ENCODE assay signal across 1 cellular context in the genomic region with DNA sequence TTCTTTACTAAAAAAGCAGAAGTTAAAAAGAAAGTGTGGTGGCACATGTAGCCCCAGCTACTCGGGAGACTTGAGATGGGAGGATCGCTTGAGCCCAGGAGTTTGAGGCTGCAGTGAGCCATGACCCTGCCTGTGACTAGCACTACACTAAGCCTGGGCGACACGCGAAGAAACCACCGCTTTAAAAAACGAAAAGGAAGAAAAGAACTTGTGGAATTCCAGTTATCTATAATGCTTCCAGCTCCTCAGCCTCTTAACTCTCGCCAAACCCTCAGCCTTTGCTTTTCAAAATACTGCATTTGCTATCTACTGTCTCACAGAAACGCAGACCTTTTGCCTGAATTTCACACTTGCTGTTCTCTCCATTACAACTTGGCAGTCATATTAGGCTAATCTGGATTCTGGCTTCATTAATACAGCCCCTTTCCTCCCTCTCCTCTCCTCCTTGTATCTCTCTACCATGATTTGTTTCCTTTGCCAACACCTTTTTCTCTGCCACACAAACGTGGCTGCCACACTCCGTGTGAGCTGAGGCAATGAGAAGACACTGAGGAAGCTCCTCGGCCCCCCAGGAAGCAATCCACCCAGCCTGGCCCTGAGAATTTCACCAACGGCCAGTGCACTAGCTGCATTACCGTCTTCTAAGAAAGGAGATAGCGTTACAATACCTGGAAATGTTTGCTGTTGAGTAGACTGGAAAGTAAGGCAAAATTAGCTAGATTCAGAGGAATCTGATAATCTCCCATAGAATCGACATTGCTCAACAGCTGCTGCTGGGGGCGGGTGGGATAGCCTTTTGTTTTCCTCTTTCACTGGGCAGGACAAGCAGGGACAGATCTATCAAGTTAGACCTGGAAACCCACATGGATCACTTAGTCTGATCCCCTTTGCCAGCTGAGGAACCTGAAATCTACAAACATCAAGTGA.
TF ChIP-seq lines count a peak whose summit lies in the region.

No MANE protein-coding gene starts in this region.

TF ChIP-seq in K562, 482 proteins besides CTCF, POLR2A, EP300 and RAD21 (continued from another document and continues in another):
- TF ChIP-seq, protein P1, sequence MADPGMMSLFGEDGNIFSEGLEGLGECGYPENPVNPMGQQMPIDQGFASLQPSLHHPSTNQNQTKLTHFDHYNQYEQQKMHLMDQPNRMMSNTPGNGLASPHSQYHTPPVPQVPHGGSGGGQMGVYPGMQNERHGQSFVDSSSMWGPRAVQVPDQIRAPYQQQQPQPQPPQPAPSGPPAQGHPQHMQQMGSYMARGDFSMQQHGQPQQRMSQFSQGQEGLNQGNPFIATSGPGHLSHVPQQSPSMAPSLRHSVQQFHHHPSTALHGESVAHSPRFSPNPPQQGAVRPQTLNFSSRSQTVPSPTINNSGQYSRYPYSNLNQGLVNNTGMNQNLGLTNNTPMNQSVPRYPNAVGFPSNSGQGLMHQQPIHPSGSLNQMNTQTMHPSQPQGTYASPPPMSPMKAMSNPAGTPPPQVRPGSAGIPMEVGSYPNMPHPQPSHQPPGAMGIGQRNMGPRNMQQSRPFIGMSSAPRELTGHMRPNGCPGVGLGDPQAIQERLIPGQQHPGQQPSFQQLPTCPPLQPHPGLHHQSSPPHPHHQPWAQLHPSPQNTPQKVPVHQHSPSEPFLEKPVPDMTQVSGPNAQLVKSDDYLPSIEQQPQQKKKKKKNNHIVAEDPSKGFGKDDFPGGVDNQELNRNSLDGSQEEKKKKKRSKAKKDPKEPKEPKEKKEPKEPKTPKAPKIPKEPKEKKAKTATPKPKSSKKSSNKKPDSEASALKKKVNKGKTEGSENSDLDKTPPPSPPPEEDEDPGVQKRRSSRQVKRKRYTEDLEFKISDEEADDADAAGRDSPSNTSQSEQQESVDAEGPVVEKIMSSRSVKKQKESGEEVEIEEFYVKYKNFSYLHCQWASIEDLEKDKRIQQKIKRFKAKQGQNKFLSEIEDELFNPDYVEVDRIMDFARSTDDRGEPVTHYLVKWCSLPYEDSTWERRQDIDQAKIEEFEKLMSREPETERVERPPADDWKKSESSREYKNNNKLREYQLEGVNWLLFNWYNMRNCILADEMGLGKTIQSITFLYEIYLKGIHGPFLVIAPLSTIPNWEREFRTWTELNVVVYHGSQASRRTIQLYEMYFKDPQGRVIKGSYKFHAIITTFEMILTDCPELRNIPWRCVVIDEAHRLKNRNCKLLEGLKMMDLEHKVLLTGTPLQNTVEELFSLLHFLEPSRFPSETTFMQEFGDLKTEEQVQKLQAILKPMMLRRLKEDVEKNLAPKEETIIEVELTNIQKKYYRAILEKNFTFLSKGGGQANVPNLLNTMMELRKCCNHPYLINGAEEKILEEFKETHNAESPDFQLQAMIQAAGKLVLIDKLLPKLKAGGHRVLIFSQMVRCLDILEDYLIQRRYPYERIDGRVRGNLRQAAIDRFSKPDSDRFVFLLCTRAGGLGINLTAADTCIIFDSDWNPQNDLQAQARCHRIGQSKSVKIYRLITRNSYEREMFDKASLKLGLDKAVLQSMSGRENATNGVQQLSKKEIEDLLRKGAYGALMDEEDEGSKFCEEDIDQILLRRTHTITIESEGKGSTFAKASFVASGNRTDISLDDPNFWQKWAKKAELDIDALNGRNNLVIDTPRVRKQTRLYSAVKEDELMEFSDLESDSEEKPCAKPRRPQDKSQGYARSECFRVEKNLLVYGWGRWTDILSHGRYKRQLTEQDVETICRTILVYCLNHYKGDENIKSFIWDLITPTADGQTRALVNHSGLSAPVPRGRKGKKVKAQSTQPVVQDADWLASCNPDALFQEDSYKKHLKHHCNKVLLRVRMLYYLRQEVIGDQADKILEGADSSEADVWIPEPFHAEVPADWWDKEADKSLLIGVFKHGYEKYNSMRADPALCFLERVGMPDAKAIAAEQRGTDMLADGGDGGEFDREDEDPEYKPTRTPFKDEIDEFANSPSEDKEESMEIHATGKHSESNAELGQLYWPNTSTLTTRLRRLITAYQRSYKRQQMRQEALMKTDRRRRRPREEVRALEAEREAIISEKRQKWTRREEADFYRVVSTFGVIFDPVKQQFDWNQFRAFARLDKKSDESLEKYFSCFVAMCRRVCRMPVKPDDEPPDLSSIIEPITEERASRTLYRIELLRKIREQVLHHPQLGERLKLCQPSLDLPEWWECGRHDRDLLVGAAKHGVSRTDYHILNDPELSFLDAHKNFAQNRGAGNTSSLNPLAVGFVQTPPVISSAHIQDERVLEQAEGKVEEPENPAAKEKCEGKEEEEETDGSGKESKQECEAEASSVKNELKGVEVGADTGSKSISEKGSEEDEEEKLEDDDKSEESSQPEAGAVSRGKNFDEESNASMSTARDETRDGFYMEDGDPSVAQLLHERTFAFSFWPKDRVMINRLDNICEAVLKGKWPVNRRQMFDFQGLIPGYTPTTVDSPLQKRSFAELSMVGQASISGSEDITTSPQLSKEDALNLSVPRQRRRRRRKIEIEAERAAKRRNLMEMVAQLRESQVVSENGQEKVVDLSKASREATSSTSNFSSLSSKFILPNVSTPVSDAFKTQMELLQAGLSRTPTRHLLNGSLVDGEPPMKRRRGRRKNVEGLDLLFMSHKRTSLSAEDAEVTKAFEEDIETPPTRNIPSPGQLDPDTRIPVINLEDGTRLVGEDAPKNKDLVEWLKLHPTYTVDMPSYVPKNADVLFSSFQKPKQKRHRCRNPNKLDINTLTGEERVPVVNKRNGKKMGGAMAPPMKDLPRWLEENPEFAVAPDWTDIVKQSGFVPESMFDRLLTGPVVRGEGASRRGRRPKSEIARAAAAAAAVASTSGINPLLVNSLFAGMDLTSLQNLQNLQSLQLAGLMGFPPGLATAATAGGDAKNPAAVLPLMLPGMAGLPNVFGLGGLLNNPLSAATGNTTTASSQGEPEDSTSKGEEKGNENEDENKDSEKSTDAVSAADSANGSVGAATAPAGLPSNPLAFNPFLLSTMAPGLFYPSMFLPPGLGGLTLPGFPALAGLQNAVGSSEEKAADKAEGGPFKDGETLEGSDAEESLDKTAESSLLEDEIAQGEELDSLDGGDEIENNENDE (IDR thresholded peaks at IDR 0.05; ENCODE audit: low read depth, low read length) = no peak
- TF ChIP-seq DMBX1 (CRISPR knock-in tag; IDR thresholded peaks at IDR 0.05; ENCODE audit: borderline replicate concordance) = peak; percentile 3; the same call in 1 of the 2 replicates
- no peak for TF ChIP-seq SRF (CRISPR knock-in tag; IDR thresholded peaks at IDR 0.05)
- TF ChIP-seq, protein P2, sequence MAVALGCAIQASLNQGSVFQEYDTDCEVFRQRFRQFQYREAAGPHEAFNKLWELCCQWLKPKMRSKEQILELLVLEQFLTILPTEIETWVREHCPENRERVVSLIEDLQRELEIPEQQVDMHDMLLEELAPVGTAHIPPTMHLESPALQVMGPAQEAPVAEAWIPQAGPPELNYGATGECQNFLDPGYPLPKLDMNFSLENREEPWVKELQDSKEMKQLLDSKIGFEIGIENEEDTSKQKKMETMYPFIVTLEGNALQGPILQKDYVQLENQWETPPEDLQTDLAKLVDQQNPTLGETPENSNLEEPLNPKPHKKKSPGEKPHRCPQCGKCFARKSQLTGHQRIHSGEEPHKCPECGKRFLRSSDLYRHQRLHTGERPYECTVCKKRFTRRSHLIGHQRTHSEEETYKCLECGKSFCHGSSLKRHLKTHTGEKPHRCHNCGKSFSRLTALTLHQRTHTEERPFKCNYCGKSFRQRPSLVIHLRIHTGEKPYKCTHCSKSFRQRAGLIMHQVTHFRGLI (CRISPR knock-in tag; IDR thresholded peaks at IDR 0.05) = no peak
- no peak for TF ChIP-seq NFXL1 (CRISPR knock-in tag; IDR thresholded peaks at IDR 0.05)
- no peak for TF ChIP-seq CBX1 (IDR thresholded peaks at IDR 0.05; ENCODE audit: low read depth)
- TF ChIP-seq MAFK (IDR thresholded peaks at IDR 0.05; ENCODE audit: low read length) = no peak
- no peak for TF ChIP-seq ARHGAP35 (IDR thresholded peaks at IDR 0.05; ENCODE audit: partially characterized antibody)
- no peak for TF ChIP-seq CBFA2T2 (conservative IDR thresholded peaks at IDR 0.05)
- TF ChIP-seq MEF2D (tag; conservative IDR thresholded peaks at IDR 0.05; ENCODE audit: low read depth) = no peak
- TF ChIP-seq, protein P3, sequence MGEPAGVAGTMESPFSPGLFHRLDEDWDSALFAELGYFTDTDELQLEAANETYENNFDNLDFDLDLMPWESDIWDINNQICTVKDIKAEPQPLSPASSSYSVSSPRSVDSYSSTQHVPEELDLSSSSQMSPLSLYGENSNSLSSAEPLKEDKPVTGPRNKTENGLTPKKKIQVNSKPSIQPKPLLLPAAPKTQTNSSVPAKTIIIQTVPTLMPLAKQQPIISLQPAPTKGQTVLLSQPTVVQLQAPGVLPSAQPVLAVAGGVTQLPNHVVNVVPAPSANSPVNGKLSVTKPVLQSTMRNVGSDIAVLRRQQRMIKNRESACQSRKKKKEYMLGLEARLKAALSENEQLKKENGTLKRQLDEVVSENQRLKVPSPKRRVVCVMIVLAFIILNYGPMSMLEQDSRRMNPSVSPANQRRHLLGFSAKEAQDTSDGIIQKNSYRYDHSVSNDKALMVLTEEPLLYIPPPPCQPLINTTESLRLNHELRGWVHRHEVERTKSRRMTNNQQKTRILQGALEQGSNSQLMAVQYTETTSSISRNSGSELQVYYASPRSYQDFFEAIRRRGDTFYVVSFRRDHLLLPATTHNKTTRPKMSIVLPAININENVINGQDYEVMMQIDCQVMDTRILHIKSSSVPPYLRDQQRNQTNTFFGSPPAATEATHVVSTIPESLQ (CRISPR knock-in tag; IDR thresholded peaks at IDR 0.05) = no peak
- TF ChIP-seq, protein P4, sequence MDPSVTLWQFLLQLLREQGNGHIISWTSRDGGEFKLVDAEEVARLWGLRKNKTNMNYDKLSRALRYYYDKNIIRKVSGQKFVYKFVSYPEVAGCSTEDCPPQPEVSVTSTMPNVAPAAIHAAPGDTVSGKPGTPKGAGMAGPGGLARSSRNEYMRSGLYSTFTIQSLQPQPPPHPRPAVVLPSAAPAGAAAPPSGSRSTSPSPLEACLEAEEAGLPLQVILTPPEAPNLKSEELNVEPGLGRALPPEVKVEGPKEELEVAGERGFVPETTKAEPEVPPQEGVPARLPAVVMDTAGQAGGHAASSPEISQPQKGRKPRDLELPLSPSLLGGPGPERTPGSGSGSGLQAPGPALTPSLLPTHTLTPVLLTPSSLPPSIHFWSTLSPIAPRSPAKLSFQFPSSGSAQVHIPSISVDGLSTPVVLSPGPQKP (CRISPR knock-in tag; IDR thresholded peaks at IDR 0.05) = no peak
- TF ChIP-seq GABPB1 (CRISPR knock-in tag; IDR thresholded peaks at IDR 0.05) = no peak
- no peak for TF ChIP-seq FIP1L1 (IDR thresholded peaks at IDR 0.05; ENCODE audit: low read depth, low read length, poor library complexity, severe bottlenecking)
- TF ChIP-seq SP2 (IDR thresholded peaks at IDR 0.05; ENCODE audit: extremely low read depth, low read depth, low read length, poor library complexity, severe bottlenecking) = no peak
- TF ChIP-seq ZNF408 (CRISPR knock-in tag; IDR thresholded peaks at IDR 0.05; ENCODE audit: low read depth) = no peak
- TF ChIP-seq, protein P5, sequence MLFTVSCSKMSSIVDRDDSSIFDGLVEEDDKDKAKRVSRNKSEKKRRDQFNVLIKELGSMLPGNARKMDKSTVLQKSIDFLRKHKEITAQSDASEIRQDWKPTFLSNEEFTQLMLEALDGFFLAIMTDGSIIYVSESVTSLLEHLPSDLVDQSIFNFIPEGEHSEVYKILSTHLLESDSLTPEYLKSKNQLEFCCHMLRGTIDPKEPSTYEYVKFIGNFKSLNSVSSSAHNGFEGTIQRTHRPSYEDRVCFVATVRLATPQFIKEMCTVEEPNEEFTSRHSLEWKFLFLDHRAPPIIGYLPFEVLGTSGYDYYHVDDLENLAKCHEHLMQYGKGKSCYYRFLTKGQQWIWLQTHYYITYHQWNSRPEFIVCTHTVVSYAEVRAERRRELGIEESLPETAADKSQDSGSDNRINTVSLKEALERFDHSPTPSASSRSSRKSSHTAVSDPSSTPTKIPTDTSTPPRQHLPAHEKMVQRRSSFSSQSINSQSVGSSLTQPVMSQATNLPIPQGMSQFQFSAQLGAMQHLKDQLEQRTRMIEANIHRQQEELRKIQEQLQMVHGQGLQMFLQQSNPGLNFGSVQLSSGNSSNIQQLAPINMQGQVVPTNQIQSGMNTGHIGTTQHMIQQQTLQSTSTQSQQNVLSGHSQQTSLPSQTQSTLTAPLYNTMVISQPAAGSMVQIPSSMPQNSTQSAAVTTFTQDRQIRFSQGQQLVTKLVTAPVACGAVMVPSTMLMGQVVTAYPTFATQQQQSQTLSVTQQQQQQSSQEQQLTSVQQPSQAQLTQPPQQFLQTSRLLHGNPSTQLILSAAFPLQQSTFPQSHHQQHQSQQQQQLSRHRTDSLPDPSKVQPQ (CRISPR knock-in tag; IDR thresholded peaks at IDR 0.05; ENCODE audit: borderline replicate concordance) = no peak
- TF ChIP-seq, protein P6, sequence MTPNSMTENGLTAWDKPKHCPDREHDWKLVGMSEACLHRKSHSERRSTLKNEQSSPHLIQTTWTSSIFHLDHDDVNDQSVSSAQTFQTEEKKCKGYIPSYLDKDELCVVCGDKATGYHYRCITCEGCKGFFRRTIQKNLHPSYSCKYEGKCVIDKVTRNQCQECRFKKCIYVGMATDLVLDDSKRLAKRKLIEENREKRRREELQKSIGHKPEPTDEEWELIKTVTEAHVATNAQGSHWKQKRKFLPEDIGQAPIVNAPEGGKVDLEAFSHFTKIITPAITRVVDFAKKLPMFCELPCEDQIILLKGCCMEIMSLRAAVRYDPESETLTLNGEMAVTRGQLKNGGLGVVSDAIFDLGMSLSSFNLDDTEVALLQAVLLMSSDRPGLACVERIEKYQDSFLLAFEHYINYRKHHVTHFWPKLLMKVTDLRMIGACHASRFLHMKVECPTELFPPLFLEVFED (CRISPR knock-in tag; conservative IDR thresholded peaks at IDR 0.05) = no peak
- TF ChIP-seq, protein P7, sequence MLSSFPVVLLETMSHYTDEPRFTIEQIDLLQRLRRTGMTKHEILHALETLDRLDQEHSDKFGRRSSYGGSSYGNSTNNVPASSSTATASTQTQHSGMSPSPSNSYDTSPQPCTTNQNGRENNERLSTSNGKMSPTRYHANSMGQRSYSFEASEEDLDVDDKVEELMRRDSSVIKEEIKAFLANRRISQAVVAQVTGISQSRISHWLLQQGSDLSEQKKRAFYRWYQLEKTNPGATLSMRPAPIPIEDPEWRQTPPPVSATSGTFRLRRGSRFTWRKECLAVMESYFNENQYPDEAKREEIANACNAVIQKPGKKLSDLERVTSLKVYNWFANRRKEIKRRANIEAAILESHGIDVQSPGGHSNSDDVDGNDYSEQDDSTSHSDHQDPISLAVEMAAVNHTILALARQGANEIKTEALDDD (IDR thresholded peaks at IDR 0.05) = no peak
- TF ChIP-seq, protein P8, sequence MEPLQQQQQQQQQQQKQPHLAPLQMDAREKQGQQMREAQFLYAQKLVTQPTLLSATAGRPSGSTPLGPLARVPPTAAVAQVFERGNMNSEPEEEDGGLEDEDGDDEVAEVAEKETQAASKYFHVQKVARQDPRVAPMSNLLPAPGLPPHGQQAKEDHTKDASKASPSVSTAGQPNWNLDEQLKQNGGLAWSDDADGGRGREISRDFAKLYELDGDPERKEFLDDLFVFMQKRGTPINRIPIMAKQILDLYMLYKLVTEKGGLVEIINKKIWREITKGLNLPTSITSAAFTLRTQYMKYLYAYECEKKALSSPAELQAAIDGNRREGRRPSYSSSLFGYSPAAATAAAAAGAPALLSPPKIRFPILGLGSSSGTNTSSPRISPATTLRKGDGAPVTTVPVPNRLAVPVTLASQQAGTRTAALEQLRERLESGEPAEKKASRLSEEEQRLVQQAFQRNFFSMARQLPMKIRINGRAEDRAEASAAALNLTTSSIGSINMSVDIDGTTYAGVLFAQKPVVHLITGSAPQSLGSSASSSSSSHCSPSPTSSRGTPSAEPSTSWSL (CRISPR knock-in tag; IDR thresholded peaks at IDR 0.05; ENCODE audit: borderline replicate concordance) = no peak
- no peak; the same call in 1 of the 2 replicates for TF ChIP-seq TCFL5 (CRISPR knock-in tag; conservative IDR thresholded peaks at IDR 0.05)
- no peak for TF ChIP-seq ERF (CRISPR knock-in tag; IDR thresholded peaks at IDR 0.05)
- no peak for TF ChIP-seq PCBP2 (IDR thresholded peaks at IDR 0.05; ENCODE audit: low read depth, low read length, poor library complexity, severe bottlenecking)
